12 cellular contexts compared by ENCODE assay signal in the genomic region with DNA sequence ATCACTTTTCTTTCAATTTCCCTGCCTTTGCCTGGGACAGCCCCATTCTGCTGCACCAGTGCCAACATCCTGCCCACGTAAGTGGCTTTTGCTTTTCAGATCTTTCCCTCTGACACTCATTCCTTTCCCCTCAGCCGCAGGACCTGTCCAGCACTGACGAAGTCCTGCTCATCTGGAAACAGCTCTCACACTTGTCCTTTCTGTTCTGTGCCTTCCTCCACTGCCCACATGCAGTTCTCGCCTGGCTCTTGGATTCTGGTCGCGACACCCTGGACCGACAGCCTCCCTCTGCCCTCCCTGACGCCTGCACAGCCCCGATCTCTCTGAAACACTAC.
"Had no signal": no experiment of that assay in that cellular context is flagged by ENCODE, and none has a peak within 500 bp of the region (broad histone marks: within the 10 kb centered on the region; RNA-seq: fewer than 3 reads in every experiment).

No MANE protein-coding gene starts in this region.

- H3K4me3 Mint-ChIP-seq: activated CD4-positive, alpha-beta T cell treated with anti-CD3 and anti-CD28 coated beads, Interleukin-2, amount 10 ng/mL, durations not matched to agents 7 days and 5 days; activated naive CD4-positive, alpha-beta T cell treated with anti-CD3 and anti-CD28 coated beads, Interleukin-2, amount 50 U/mL, for 24 hours; nephron progenitor cell had no signal

- DNase-seq: activated CD4-positive, alpha-beta T cell treated with anti-CD3 and anti-CD28 coated beads, Interleukin-2, amount 10 ng/mL, durations not matched to agents 7 days and 5 days; activated CD4-positive, CD25-positive, alpha-beta regulatory T cell; activated T-cell treated with anti-CD3 and anti-CD28 coated beads for 4 hours; foreskin keratinocyte; kidney; nephron progenitor cell; stomach; T-helper 2 cell; thyroid gland had no signal

- H3K4me1 Mint-ChIP-seq: activated naive CD4-positive, alpha-beta T cell treated with anti-CD3 and anti-CD28 coated beads, Interleukin-2, amount 50 U/mL, for 24 hours had no signal

- ATAC-seq: foreskin keratinocyte had no signal

- H3K27me3 ChIP-seq: ovary, thyroid gland had no signal

- H3K4me3 ChIP-seq: ovary, skin epidermis, stomach, thyroid gland had no signal

- H3K9me3 Mint-ChIP-seq: activated CD4-positive, alpha-beta T cell treated with anti-CD3 and anti-CD28 coated beads, Interleukin-2, amount 10 ng/mL, durations not matched to agents 7 days and 5 days; activated naive CD4-positive, alpha-beta T cell treated with anti-CD3 and anti-CD28 coated beads, Interleukin-2, amount 50 U/mL, for 24 hours had no signal

- H3K36me3 ChIP-seq: ovary, stomach, thyroid gland had no signal

- H3K27ac ChIP-seq: foreskin keratinocyte, ovary, skin epidermis, thyroid gland had no signal

- H3K27ac Mint-ChIP-seq: activated CD4-positive, alpha-beta T cell treated with anti-CD3 and anti-CD28 coated beads, Interleukin-2, amount 10 ng/mL, durations not matched to agents 7 days and 5 days; activated naive CD4-positive, alpha-beta T cell treated with anti-CD3 and anti-CD28 coated beads, Interleukin-2, amount 50 U/mL, for 24 hours; nephron progenitor cell had no signal

- H3K4me1 ChIP-seq: foreskin keratinocyte, thyroid gland had no signal

- H3K9me3 ChIP-seq: ovary, stomach, thyroid gland had no signal

- H3K36me3 Mint-ChIP-seq: activated naive CD4-positive, alpha-beta T cell treated with anti-CD3 and anti-CD28 coated beads, Interleukin-2, amount 50 U/mL, for 24 hours had no signal
